ENCODE assay signal across 16 cellular contexts in genomic region chr18:26417190-26417589, GRCh38.
A peak's percentile ranks its signal among the peaks of the same experiment; 100 is the strongest.
DNase-seq lines count a peak whose midpoint lies in the region; ATAC-seq and TF ChIP-seq lines count a peak whose summit lies in the region.
"Had no signal": no experiment of that assay in that cellular context is flagged by ENCODE, and none has a peak within 500 bp of the region (broad histone marks: within the 10 kb centered on the region; RNA-seq: fewer than 3 reads in every experiment).

No MANE protein-coding gene starts in this region.

- H3K4me1 ChIP-seq in right atrium auricular region: no peaks in the 10 kb centered on the region
- no peaks in the 10 kb centered on the region for H3K4me1 ChIP-seq in right cardiac atrium (ENCODE audit: control insufficient read depth, insufficient read depth, low read length)
- peaks cover 3 to 8% of the 10 kb centered on the region in 2 donors for H3K4me1 ChIP-seq in neuronal stem cell (ENCODE audit: control insufficient read depth in 2 of 2, insufficient read depth in 1 of 2, low read depth in 1 of 2, low read length in 2 of 2)
- no peaks in the 10 kb centered on the region for H3K4me1 ChIP-seq in testis
- H3K4me1 ChIP-seq in prostate gland (replicated peaks): no peaks in the 10 kb centered on the region

- H3K9ac ChIP-seq in neuronal stem cell (ENCODE audit: low read depth, low read length, poor library complexity): no peak overlapping the region

- H3K79me1 ChIP-seq in neuronal stem cell (ENCODE audit: low read depth, low read length): no peaks in the 10 kb centered on the region

- no peak overlapping the region for H2BK5ac ChIP-seq in neuronal stem cell (ENCODE audit: low read length)

- H2BK15ac ChIP-seq in neuronal stem cell (ENCODE audit: low read length): no peak overlapping the region

- intact Hi-C loops in right cardiac atrium (cut with DNase I) (no loop called here), testis (cut with DNase I; ENCODE audit: low total_unique reads) (no loop called here), prostate gland (cut with DNase I) (no loop called here)

- H3K23ac ChIP-seq in neuronal stem cell (ENCODE audit: low read depth, low read length, poor library complexity): no peak overlapping the region

- no peak overlapping the region for H3K4me3 ChIP-seq in right atrium auricular region
- no peak overlapping the region for H3K4me3 ChIP-seq in right cardiac atrium (ENCODE audit: low read length)
- H3K4me3 ChIP-seq in neuronal stem cell (ENCODE audit: low read length in 2 of 2): no peak overlapping the region
- no peak overlapping the region for H3K4me3 ChIP-seq in testis
- no peak overlapping the region for H3K4me3 ChIP-seq in prostate gland
- H3K4me3 ChIP-seq: HAP-1 had no signal

- no peak overlapping the region for H3K27ac ChIP-seq in right atrium auricular region
- H3K27ac ChIP-seq in right cardiac atrium (ENCODE audit: low read length): no peak overlapping the region
- no peak overlapping the region for H3K27ac ChIP-seq in neuronal stem cell (replicated peaks; ENCODE audit: low read length)
- no peak overlapping the region for H3K27ac ChIP-seq in testis
- H3K27ac ChIP-seq in prostate gland: no peak overlapping the region

- H4K91ac ChIP-seq in neuronal stem cell (ENCODE audit: low read depth, low read length, poor library complexity): no peak overlapping the region

- no peak overlapping the region for H3K4ac ChIP-seq in neuronal stem cell (ENCODE audit: low read length)

- H3K18ac ChIP-seq in neuronal stem cell (ENCODE audit: low read length): no peak overlapping the region

- H2BK120ac ChIP-seq in neuronal stem cell (ENCODE audit: low read depth, low read length): no peak overlapping the region

- no peak overlapping the region for H2BK12ac ChIP-seq in neuronal stem cell (ENCODE audit: low read length)

- no peak overlapping the region for H3K4me2 ChIP-seq in neuronal stem cell (ENCODE audit: insufficient read depth, low read length, poor library complexity, severe bottlenecking)

- H3K36me3 ChIP-seq in right atrium auricular region: no peaks in the 10 kb centered on the region
- H3K36me3 ChIP-seq in neuronal stem cell (replicated peaks in 1 of 2; ENCODE audit: control insufficient read depth in 2 of 2, insufficient read depth in 2 of 2, low read length in 2 of 2): no peaks in the 10 kb centered on the region
- H3K36me3 ChIP-seq in testis (ENCODE audit: low read depth, missing control alignments): no peaks in the 10 kb centered on the region
- H3K36me3 ChIP-seq in prostate gland: no peaks in the 10 kb centered on the region
- H3K36me3 ChIP-seq: HAP-1 had no signal

- H2AFZ ChIP-seq in neuronal stem cell (ENCODE audit: low read length): no peak overlapping the region

- peak overlapping the region; percentile 65 for H4K8ac ChIP-seq in neuronal stem cell (ENCODE audit: low read depth, low read length)

- no peak overlapping the region for H3K14ac ChIP-seq in neuronal stem cell (ENCODE audit: low read length)

- ATAC-seq in right cardiac atrium: no peak

- peak; percentile 50 for DNase-seq in right atrium auricular region (ENCODE audit: low spot score)
- no peak for DNase-seq in right cardiac atrium
- no peak for DNase-seq in neuronal stem cell (ENCODE audit: low spot score)
- peak; percentile 52 for DNase-seq in testis
- DNase-seq in prostate gland (ENCODE audit: low spot score): no peak
- no peak for DNase-seq in stimulated activated CD4-positive, alpha-beta T cell treated with anti-CD3 and anti-CD28 coated beads, Interleukin-4, amount 100 ng/mL, for 1 hour
- DNase-seq: 8988T; C1 segment of cervical spinal cord; Calu3; CD4-positive, alpha-beta memory T cell; COR-L47; DMS53; DMS79 treated with DMSO at 0.1 percent for 48 hours; GF-D8; HFFc6 had no signal

- TF ChIP-seq POLR2A in testis (IDR thresholded peaks at IDR 0.05) (no peak), prostate gland (IDR thresholded peaks at IDR 0.05) (no peak)

- WGBS in right cardiac atrium: 95% methylated on average over 12 of the region's 12 CpGs
- WGBS in neuronal stem cell (ENCODE audit: extremely low coverage in 2 of 2, insufficient read length in 2 of 2, insufficient replicate concordance in 1 of 2), 2 donors: no CpG with 5 or more reads among the region's 12 CpGs
- WGBS in testis, 2 donors: 72 to 87% methylated on average over 12 of the region's 12 CpGs
- 95% methylated on average over 12 of the region's 12 CpGs for WGBS in prostate gland

- H3K27me3 ChIP-seq in right atrium auricular region (no peaks in the 10 kb centered on the region), right cardiac atrium (ENCODE audit: control insufficient read depth, insufficient read depth) (no peaks in the 10 kb centered on the region), neuronal stem cell (ENCODE audit: control insufficient read depth in 3 of 3, insufficient read depth in 3 of 3, low read depth in 1 of 3, low read length in 3 of 3) (peaks cover 0 to 2% (median 0%) of the 10 kb centered on the region in 3 experiments), testis (no peaks in the 10 kb centered on the region), prostate gland (replicated peaks; ENCODE audit: insufficient read depth) (no peaks in the 10 kb centered on the region)

- TF ChIP-seq CTCF in right atrium auricular region (IDR thresholded peaks at IDR 0.05) (no peak), testis (IDR thresholded peaks at IDR 0.05) (no peak), prostate gland (IDR thresholded peaks at IDR 0.05) (no peak)

- no peak overlapping the region for H2AK5ac ChIP-seq in neuronal stem cell (ENCODE audit: low read depth, low read length)

- H3K9me3 ChIP-seq in right atrium auricular region (no peaks in the 10 kb centered on the region), right cardiac atrium (ENCODE audit: control insufficient read depth, low read length) (no peaks in the 10 kb centered on the region), neuronal stem cell (replicated peaks in 1 of 2; ENCODE audit: control insufficient read depth in 2 of 2, insufficient read depth in 1 of 2, low read depth in 1 of 2, low read length in 2 of 2) (no peaks in the 10 kb centered on the region), testis (no peaks in the 10 kb centered on the region), prostate gland (no peaks in the 10 kb centered on the region)
- H3K9me3 ChIP-seq: HAP-1 had no signal

Comparison
In these comparisons a context has a peak if more than half of its experiments do, and no peak if none do; other contexts are left out.
1. DNase-seq: peak in right atrium auricular region (single experiment) and testis (single experiment); none in right cardiac atrium (0 of 3), neuronal stem cell (single experiment), prostate gland (single experiment) and stimulated activated CD4-positive, alpha-beta T cell treated with anti-CD3 and anti-CD28 coated beads, Interleukin-4, amount 100 ng/mL, for 1 hour (single experiment).